Comparison of ENCODE assay signal across 22 cellular contexts in the genomic region with DNA sequence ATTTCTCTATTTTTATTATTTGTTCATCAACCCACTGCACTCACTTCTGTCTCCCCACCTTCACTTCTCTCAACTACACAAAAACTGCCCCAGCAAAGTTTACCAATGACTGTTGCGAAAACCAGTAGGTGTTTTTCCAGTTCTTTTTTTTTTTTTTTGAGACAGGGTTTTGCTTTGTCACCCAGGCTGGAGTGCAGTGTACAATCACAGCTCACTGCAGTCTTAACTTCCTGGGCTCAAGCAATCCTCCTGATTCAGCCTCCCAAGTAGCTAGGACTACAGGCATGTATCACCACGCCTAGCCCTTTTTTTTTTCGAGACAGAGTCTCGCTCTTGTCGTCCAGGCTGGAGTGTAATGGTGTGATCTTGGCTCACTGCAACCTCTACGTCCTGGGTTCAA. TPM values are rescaled to one million over a fixed set of nuclear protein-coding genes. Genes with fewer than 3 reads are reported as not detected.
DNase-seq lines count a peak whose midpoint lies in the region; ATAC-seq, FAIRE-seq and TF ChIP-seq lines count a peak whose summit lies in the region.
"Had no signal": no experiment of that assay in that cellular context is flagged by ENCODE, and none has a peak within 500 bp of the region (broad histone marks: within the 10 kb centered on the region; RNA-seq: fewer than 3 reads in every experiment).

No MANE protein-coding gene starts in this region.

- H3K4me2 ChIP-seq in HepG2 (ENCODE audit: low read depth, low read length) (no peak overlapping the region), trophoblast cell (ENCODE audit: low read length) (no peak overlapping the region)
- H3K4me2 ChIP-seq: BLaER1 had no signal

- in situ Hi-C loops in HepG2 (cut with HindIII; ENCODE audit: extremely low pct_ligation_motif_present, low pct_unique_long_range_greater_than_20kb), result no loop called here

- no peak overlapping the region for H2BK12ac ChIP-seq in trophoblast cell (ENCODE audit: low read length)

- TF ChIP-seq CTCF in HepG2 (CRISPR knock-in tag; IDR thresholded peaks at IDR 0.05) (no peak), right lobe of liver (IDR thresholded peaks at IDR 0.05) (no peak), bronchial epithelial cell (IDR thresholded peaks at IDR 0.05; ENCODE audit: insufficient read depth, low read length, severe bottlenecking) (no peak), lower leg skin (IDR thresholded peaks at IDR 0.05) (no peak)

- TF ChIP-seq POLR2A in HepG2 (IDR thresholded peaks at IDR 0.05; ENCODE audit: insufficient read depth in 1 of 2, low read depth in 2 of 2, low read length in 2 of 2), result no peak
- TF ChIP-seq POLR2A in right lobe of liver (IDR thresholded peaks at IDR 0.05), result no peak
- no peak for TF ChIP-seq POLR2A in lower leg skin (IDR thresholded peaks at IDR 0.05)

- no peaks in the 10 kb centered on the region for H3K27me3 ChIP-seq in HepG2 (ENCODE audit: control insufficient read depth in 1 of 2, insufficient read depth in 2 of 2, low read length in 2 of 2)
- H3K27me3 ChIP-seq in right lobe of liver, result no peaks in the 10 kb centered on the region
- H3K27me3 ChIP-seq in bronchial epithelial cell (ENCODE audit: control insufficient read depth, insufficient read depth, low read length), result no peaks in the 10 kb centered on the region
- H3K27me3 ChIP-seq in trophoblast cell (ENCODE audit: insufficient read depth, low read length), result no peaks in the 10 kb centered on the region
- H3K27me3 ChIP-seq: BE2C had no signal

- H2AFZ ChIP-seq in HepG2 (ENCODE audit: low read length) (no peak overlapping the region), trophoblast cell (ENCODE audit: insufficient read depth, low read length, poor library complexity) (no peak overlapping the region)

- H3K9me3 ChIP-seq in HepG2 (ENCODE audit: low read length) (no peaks in the 10 kb centered on the region), right lobe of liver (no peaks in the 10 kb centered on the region), trophoblast cell (ENCODE audit: insufficient read depth, low read depth, low read length) (no peaks in the 10 kb centered on the region)
- H3K9me3 ChIP-seq: BE2C, BLaER1 had no signal

- no peak overlapping the region for H2BK5ac ChIP-seq in trophoblast cell (ENCODE audit: low read depth, low read length, poor library complexity)

- H3K9ac ChIP-seq in HepG2 (ENCODE audit: insufficient read depth, low read depth, low read length) (no peak overlapping the region), trophoblast cell (ENCODE audit: low read length) (no peak overlapping the region)
- H3K9ac ChIP-seq: BLaER1 had no signal

- TF ChIP-seq RAD21 in HepG2 (CRISPR knock-in tag; IDR thresholded peaks at IDR 0.05), result no peak

- TF ChIP-seq EP300 in HepG2 (IDR thresholded peaks at IDR 0.05; ENCODE audit: low read depth in 2 of 2, low read length in 2 of 2) (no peak), HepG2 (CRISPR knock-in tag; IDR thresholded peaks at IDR 0.05; ENCODE audit: borderline replicate concordance) (no peak)

- H3K4me3 ChIP-seq in HepG2 (replicated peaks in 1 of 3; ENCODE audit: insufficient read depth in 1 of 3, low read depth in 2 of 3, low read length in 3 of 3) (no peak overlapping the region), right lobe of liver (no peak overlapping the region), bronchial epithelial cell (ENCODE audit: low read depth, low read length) (no peak overlapping the region), trophoblast cell (ENCODE audit: low read depth, low read length) (no peak overlapping the region), lower leg skin (ENCODE audit: low read depth, poor library complexity, severe bottlenecking) (no peak overlapping the region)
- H3K4me3 ChIP-seq: BLaER1, GM12878 had no signal

- H3K14ac ChIP-seq in trophoblast cell (ENCODE audit: low read length), result no peak overlapping the region

- H2AK5ac ChIP-seq in trophoblast cell (ENCODE audit: low read length), result no peak overlapping the region

- H3K18ac ChIP-seq in trophoblast cell (ENCODE audit: low read length), result no peak overlapping the region

- POLR2A ChIA-PET in HepG2 (lab: Yijun Ruan, JAX), result no interaction called here

- H3K4me1 ChIP-seq in HepG2 (ENCODE audit: insufficient read depth, low read length) (no peaks in the 10 kb centered on the region), right lobe of liver (no peaks in the 10 kb centered on the region), trophoblast cell (ENCODE audit: control insufficient read depth in 1 of 2, insufficient read depth in 2 of 2, low read length in 2 of 2) (no peaks in the 10 kb centered on the region)
- H3K4me1 ChIP-seq: BE2C, BLaER1 had no signal

- H3K79me1 ChIP-seq in trophoblast cell (ENCODE audit: low read length), result no peaks in the 10 kb centered on the region

- H3K4ac ChIP-seq in trophoblast cell (ENCODE audit: low read depth, low read length), result no peak overlapping the region

- no peak overlapping the region for H3K23ac ChIP-seq in trophoblast cell (ENCODE audit: low read length)

- CTCF ChIA-PET in HepG2 (lab: Yijun Ruan, JAX; ENCODE audit: low intra/inter-chr PET ratio, low total read pairs), result no interaction called here

- no peaks in the 10 kb centered on the region for H3K36me3 ChIP-seq in HepG2 (replicated peaks in 1 of 2; ENCODE audit: control insufficient read depth in 1 of 2, insufficient read depth in 2 of 2, low read length in 2 of 2)
- no peaks in the 10 kb centered on the region for H3K36me3 ChIP-seq in right lobe of liver
- no peaks in the 10 kb centered on the region for H3K36me3 ChIP-seq in bronchial epithelial cell (ENCODE audit: control insufficient read depth, insufficient read depth, low read length)
- no peaks in the 10 kb centered on the region for H3K36me3 ChIP-seq in trophoblast cell (ENCODE audit: control insufficient read depth in 1 of 2, insufficient read depth in 2 of 2, low read length in 2 of 2)
- H3K36me3 ChIP-seq: BE2C had no signal

- DNase-seq in HepG2 (ENCODE audit: low spot score) (peak; percentile 43), right lobe of liver (no peak), bronchial epithelial cell (ENCODE audit: low read depth) (peak; percentile 25), trophoblast cell (peak; percentile 16 to 57), lower leg skin (ENCODE audit: low spot score in 2 of 2) (no peak), GM03348 (ENCODE audit: low spot score) (no peak)
- DNase-seq: 8988T; ACHN; BE2C; C1 segment of cervical spinal cord; CD4-positive, alpha-beta memory T cell; CD4-positive, CD25-positive, alpha-beta regulatory T cell; CD8-positive, alpha-beta memory T cell; COR-L47; DMS79 treated with DMSO at 0.1 percent for 48 hours; GF-D8 had no signal

- no peak overlapping the region for H4K8ac ChIP-seq in trophoblast cell (ENCODE audit: low read depth, low read length)

- ATAC-seq in HepG2 (no peak), right lobe of liver (no peak)
- ATAC-seq: GM12878 had no signal

- no peak overlapping the region for H4K12ac ChIP-seq in trophoblast cell (ENCODE audit: low read depth, low read length)

- no peak overlapping the region for H2BK120ac ChIP-seq in trophoblast cell (ENCODE audit: insufficient read depth, low read length, poor library complexity)

- no TSS peak for BruUV-seq in HepG2 (replicated peaks; lab: Mats Ljungman, UMichigan)

- 100% methylated on average over 1 of the region's 6 CpGs for WGBS in HepG2 (ENCODE audit: low lambda C conversion rate)
- 83% methylated on average over 6 of the region's 6 CpGs for WGBS in right lobe of liver (ENCODE audit: insufficient coverage, low coverage, low lambda C conversion rate, missing lambda C conversion rate)
- WGBS in trophoblast cell (ENCODE audit: extremely low coverage, insufficient coverage, insufficient read length), result no CpG with 5 or more reads among the region's 6 CpGs
- WGBS in lower leg skin, 2 donors, result 92 to 97% methylated on average over 6 of the region's 6 CpGs

- intact Hi-C loops in HepG2 (cut with micrococcal nuclease; ENCODE audit: unreplicated experiment) (no loop called here), right lobe of liver (cut with DNase I) (no loop called here), lower leg skin (cut with DNase I; ENCODE audit: low total_unique reads) (no loop called here)

- no peaks in the 10 kb centered on the region for H4K20me1 ChIP-seq in HepG2 (ENCODE audit: insufficient read depth, low read length)

- H4K91ac ChIP-seq in trophoblast cell (ENCODE audit: low read depth, low read length), result no peak overlapping the region

- FAIRE-seq in HepG2 (lab: Jason Lieb, UNC), result no peak
- FAIRE-seq in bronchial epithelial cell (lab: Jason Lieb, UNC), result no peak
- FAIRE-seq: A204.1, G401.6, GM12878, GM12892, GM18507 had no signal

- no peak overlapping the region for H3K27ac ChIP-seq in HepG2 (ENCODE audit: extremely low read length, insufficient read depth, low read length)
- no peak overlapping the region for H3K27ac ChIP-seq in right lobe of liver
- no peak overlapping the region for H3K27ac ChIP-seq in trophoblast cell (ENCODE audit: low read depth, low read length)
- H3K27ac ChIP-seq: BLaER1 had no signal

- no peaks in the 10 kb centered on the region for H3K79me2 ChIP-seq in HepG2 (ENCODE audit: insufficient read depth, low read length)
- H3K79me2 ChIP-seq in trophoblast cell (ENCODE audit: control insufficient read depth, insufficient read depth, low read length, poor library complexity), result no peaks in the 10 kb centered on the region

RNA-seq across cellular contexts. Expression of gene HPRT1, which starts 24.1 kb away (rescaled TPM):
- 4.6 and 13.3 TPM in 2 replicates for total RNA-seq in HepG2 (2016; rRNA removed; fragmentation: Illumina TruSeq; extraction: Trizol)
- total RNA-seq in HepG2 (2016; cell fraction: cytosol; rRNA removed; fragmentation: Illumina TruSeq; extraction: Trizol; ENCODE audit: low read depth), result 13.4 and 14.5 TPM in 2 replicates
- total RNA-seq in HepG2 (2016; cell fraction: insoluble cytoplasmic fraction; rRNA removed; fragmentation: Illumina TruSeq; extraction: Trizol), result 5.2 and 15.1 TPM in 2 replicates
- 6.1 TPM in 2 replicates for total RNA-seq in HepG2 (2016; cell fraction: membrane; rRNA removed; fragmentation: Illumina TruSeq; extraction: Trizol)
- total RNA-seq in HepG2 (2016; cell fraction: nucleus; rRNA removed; fragmentation: Illumina TruSeq; extraction: Trizol), result 7.8 TPM in 2 replicates
- 21.3 and 25.2 TPM in 2 replicates for polyA plus RNA-seq in HepG2 (2011; rRNA removed)
- 10.8 and 17.9 TPM in 2 replicates for polyA plus RNA-seq in HepG2 (2011; cell fraction: cytosol; rRNA removed)
- polyA plus RNA-seq in HepG2 (2011; cell fraction: nucleus; rRNA removed), result 5.2 and 8.4 TPM in 2 replicates
- polyA plus RNA-seq in HepG2 (2012), result 67.8 and 88.5 TPM in 2 replicates
- polyA plus RNA-seq in HepG2 (2016; cell fraction: cytosol; fragmentation: Illumina TruSeq; extraction: Trizol; ENCODE audit: low read depth), result 5.5 and 6.8 TPM in 2 replicates
- 52.6 and 54.1 TPM in 2 replicates for polyA plus RNA-seq in HepG2 (2016; cell fraction: insoluble cytoplasmic fraction; fragmentation: Illumina TruSeq; extraction: Trizol; ENCODE audit: low read depth)
- polyA plus RNA-seq in HepG2 (2016; cell fraction: membrane; fragmentation: Illumina TruSeq; extraction: Trizol; ENCODE audit: low read depth), result 14.1 and 14.5 TPM in 2 replicates
- 23.0 and 24.4 TPM in 2 replicates for polyA plus RNA-seq in HepG2 (2016; cell fraction: nucleus; fragmentation: Illumina TruSeq; extraction: Trizol; ENCODE audit: insufficient read depth, low read depth)
- 4.3 and 14.3 TPM in 2 replicates for polyA minus RNA-seq in HepG2 (2011; rRNA and poly(A)+ RNA removed; ENCODE audit: low replicate concordance)
- 13.1 and 21.0 TPM in 2 replicates for polyA minus RNA-seq in HepG2 (2011; cell fraction: cytosol; rRNA and poly(A)+ RNA removed)
- polyA minus RNA-seq in HepG2 (2011; cell fraction: nucleus; rRNA and poly(A)+ RNA removed), result 13.9 and 15.9 TPM in 2 replicates
- 10 to 100 TPM in 3 of 6 experiments, 1 to 10 TPM in 3; 5.0 to 11.1 (median 9.0) TPM for total RNA-seq in right lobe of liver
- total RNA-seq in bronchial epithelial cell, result 8.8 and 11.6 TPM in 2 replicates
- polyA plus RNA-seq in trophoblast cell (2013), result 9.4 and 11.1 TPM in 2 replicates
- total RNA-seq in lower leg skin, result 1 to 10 TPM; 3.2 to 9.1 (median 4.8) TPM

Comparison
In these comparisons a context has a peak if more than half of its experiments do, and no peak if none do; other contexts are left out.
1. DNase-seq: peak in HepG2 (single experiment), bronchial epithelial cell (single experiment) and trophoblast cell (2 of 2); none in right lobe of liver (0 of 3), lower leg skin (0 of 2) and GM03348 (single experiment).